In the genomic region with DNA sequence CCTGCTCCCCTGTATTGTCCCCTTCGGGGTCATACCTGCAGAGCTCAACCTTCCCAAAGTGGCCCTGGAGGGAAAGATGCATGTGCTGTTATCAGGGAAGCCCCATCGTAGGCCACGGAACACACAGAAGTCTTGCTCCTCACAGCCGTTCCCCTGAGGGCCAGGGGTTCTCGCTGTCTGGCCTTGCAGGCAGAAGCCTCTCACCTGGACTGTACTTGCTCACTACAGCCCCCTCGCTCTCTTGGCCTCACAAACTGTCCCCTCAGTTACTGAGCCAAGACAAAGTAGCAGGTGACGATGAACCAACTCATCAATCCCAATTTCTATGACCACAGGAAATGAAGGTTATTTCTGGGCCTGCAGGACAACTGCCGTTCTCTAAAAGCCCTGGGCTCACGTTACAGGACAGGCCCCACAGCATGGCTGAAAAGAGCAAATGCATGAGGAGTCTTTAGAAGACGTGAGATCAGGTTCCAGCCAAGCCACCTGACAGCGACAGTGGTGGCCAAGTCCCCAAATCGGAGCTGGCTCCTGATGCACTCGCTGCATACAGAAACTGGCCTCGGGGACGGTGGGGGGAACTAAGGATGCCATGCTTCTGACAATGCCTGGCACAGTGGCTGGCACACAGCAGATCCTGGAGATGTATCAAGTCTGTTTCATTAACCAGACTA, we compare ENCODE assay signal across 22 cellular contexts.
"Had no signal": no experiment of that assay in that cellular context is flagged by ENCODE, and none has a peak within 500 bp of the region (broad histone marks: within the 10 kb centered on the region; RNA-seq: fewer than 3 reads in every experiment).

No MANE protein-coding gene starts in this region.

- H3K9me3 ChIP-seq: ovary, spleen, upper lobe of right lung had no signal

- ATAC-seq: activated naive CD8-positive, alpha-beta T cell treated with anti-CD3 and anti-CD28 coated beads, Interleukin-2, amount 50 U/mL, for 24 hours; left lobe of liver; sciatic nerve; upper lobe of right lung had no signal

- H3K4me3 Mint-ChIP-seq: activated B cell treated with CpG ODN at 0.5 μM for 24 hours; activated CD4-positive, alpha-beta memory T cell treated with anti-CD3 and anti-CD28 coated beads for 36 hours; activated naive CD4-positive, alpha-beta T cell treated with anti-CD3 and anti-CD28 coated beads, Interleukin-2, amount 10 ng/mL, durations not matched to agents 7 days and 5 days; activated naive CD8-positive, alpha-beta T cell treated with anti-CD3 and anti-CD28 coated beads, Interleukin-2, amount 50 U/mL, for 24 hours; brain had no signal

- H3K4me3 ChIP-seq: hepatocyte, ovary, spleen, upper lobe of right lung had no signal

- H3K4me1 Mint-ChIP-seq: activated naive CD4-positive, alpha-beta T cell treated with anti-CD3 and anti-CD28 coated beads, Interleukin-2, amount 10 ng/mL, durations not matched to agents 7 days and 5 days; brain had no signal

- H3K27me3 Mint-ChIP-seq: activated B cell treated with CpG ODN at 0.5 μM for 24 hours; activated CD4-positive, alpha-beta memory T cell treated with anti-CD3 and anti-CD28 coated beads for 36 hours; activated naive CD4-positive, alpha-beta T cell treated with anti-CD3 and anti-CD28 coated beads, Interleukin-2, amount 10 ng/mL, durations not matched to agents 7 days and 5 days; activated naive CD8-positive, alpha-beta T cell treated with anti-CD3 and anti-CD28 coated beads, Interleukin-2, amount 50 U/mL, for 24 hours had no signal

- H3K27ac Mint-ChIP-seq: activated B cell treated with CpG ODN at 0.5 μM for 24 hours; activated CD4-positive, alpha-beta memory T cell treated with anti-CD3 and anti-CD28 coated beads for 36 hours; activated naive CD4-positive, alpha-beta T cell treated with anti-CD3 and anti-CD28 coated beads, Interleukin-2, amount 10 ng/mL, durations not matched to agents 7 days and 5 days; activated naive CD8-positive, alpha-beta T cell treated with anti-CD3 and anti-CD28 coated beads, Interleukin-2, amount 50 U/mL, for 24 hours had no signal

- H3K4me1 ChIP-seq: upper lobe of right lung had no signal

- H3K9me3 Mint-ChIP-seq: activated B cell treated with CpG ODN at 0.5 μM for 24 hours; activated CD4-positive, alpha-beta memory T cell treated with anti-CD3 and anti-CD28 coated beads for 36 hours; activated naive CD4-positive, alpha-beta T cell treated with anti-CD3 and anti-CD28 coated beads, Interleukin-2, amount 10 ng/mL, durations not matched to agents 7 days and 5 days; activated naive CD8-positive, alpha-beta T cell treated with anti-CD3 and anti-CD28 coated beads, Interleukin-2, amount 50 U/mL, for 24 hours; brain had no signal

- DNase-seq: activated B cell treated with CpG ODN at 0.5 μM for 24 hours; activated CD4-positive, alpha-beta memory T cell treated with anti-CD3 and anti-CD28 coated beads for 36 hours; activated CD4-positive, alpha-beta T cell treated with anti-CD3 and anti-CD28 coated beads for 4 hours; activated effector memory CD4-positive, alpha-beta T cell treated with Interleukin-2 at 50 U/mL for 16 hours; activated naive CD4-positive, alpha-beta T cell treated with anti-CD3 and anti-CD28 coated beads, Interleukin-2, amount 10 ng/mL, durations not matched to agents 7 days and 5 days; activated naive CD8-positive, alpha-beta T cell treated with anti-CD3 and anti-CD28 coated beads, Interleukin-2, amount 50 U/mL, for 24 hours; activated T-cell treated with anti-CD3 and anti-CD28 coated beads, Interleukin-2, amount 50 U/mL, for 1 hour; anterior cingulate cortex; central memory CD4-positive, alpha-beta T cell; cortex of kidney; effector CD8-positive, alpha-beta T cell; islet precursor cell; midbrain; spleen; stimulated activated CD4-positive, alpha-beta T cell treated with anti-CD3 and anti-CD28 coated beads, Interleukin-4, amount 100 ng/mL, for 4 hours; stimulated activated naive CD4-positive, alpha-beta T cell; upper lobe of right lung had no signal

- H3K27me3 ChIP-seq: hepatocyte, ovary, spleen, upper lobe of right lung had no signal

- H3K27ac ChIP-seq: hepatocyte, ovary, upper lobe of right lung had no signal

- H3K36me3 ChIP-seq: ovary had no signal
